In genomic region chr6:2841264-2842138, GRCh38 we compare ENCODE assay signal across 8 cellular contexts. TPM values are rescaled to one million over a fixed set of nuclear protein-coding genes. Genes with fewer than 3 reads are reported as not detected.
DNase-seq lines count a peak whose midpoint lies in the region; ATAC-seq and TF ChIP-seq lines count a peak whose summit lies in the region.

SERPINB1 (minus strand) TSS chr6:2841863; CDS start chr6:2840586, 1,277 bp downstream.

- no TSS peak for BruUV-seq in HCT116 (replicated peaks; lab: Mats Ljungman, UMichigan)

- peak within 1 kb of the TSS; percentile 96 for H3K4me2 ChIP-seq in HCT116 (ENCODE audit: low read length)

- CTCF ChIA-PET in HCT116 (lab: Charles Lee): interaction anchor here (1.0 to 1.7 kb wide), 5 partner anchors 50 to 226 kb away, joined by 3 to 20 read pairs (median 4); no protein-coding TSS in a partner anchor

- peak within 1 kb of the TSS; percentile 73 for H3K9ac ChIP-seq in HCT116 (ENCODE audit: low read length)

- H3K36me3 ChIP-seq in HCT116 (ENCODE audit: control insufficient read depth in 1 of 2, insufficient read depth in 2 of 2, low read length in 2 of 2): peaks cover 4 to 5% of the 10 kb centered on the region in 2 experiments; a peak in 2 of 4 replicates
- no peaks in the 10 kb centered on the region for H3K36me3 ChIP-seq in uterus

- no peaks in the 10 kb centered on the region for H3K9me2 ChIP-seq in HCT116 (ENCODE audit: insufficient read depth)

- RAD21 ChIA-PET in HCT116 (lab: Charles Lee; ENCODE audit: low non-redundant PET in 1 of 2, low total read pairs in 2 of 2, uncharacterized antibody in 2 of 2, unreplicated experiment in 2 of 2): interaction anchor here (0.8 to 1.2 kb wide), 2 partner anchors 50 to 70 kb away, joined by 3 to 6 read pairs; no protein-coding TSS in a partner anchor

- TF ChIP-seq POLR2A in HCT116 (IDR thresholded peaks at IDR 0.05; ENCODE audit: borderline replicate concordance, extremely low read depth, insufficient read depth, insufficient read length): peak; percentile 42
- peak in 1 of 2 donors; percentile 54 for TF ChIP-seq POLR2A in uterus (IDR thresholded peaks at IDR 0.05)

- H3K79me2 ChIP-seq in HCT116 (ENCODE audit: insufficient read depth, low read length): peaks cover 10% of the 10 kb centered on the region; the same call in 1 of the 2 replicates

- TF ChIP-seq RAD21 in HCT116 (IDR thresholded peaks at IDR 0.05; ENCODE audit: low read depth): no peak

- POLR2A ChIA-PET in HCT116 (lab: Charles Lee): interaction anchor here (0.6 to 2.3 kb wide), 29 partner anchors 9 to 224 kb away, joined by 3 to 22 read pairs (median 5); no protein-coding TSS in a partner anchor

- no peak for TF ChIP-seq CTCF in HCT116 (IDR thresholded peaks at IDR 0.05 in 2 of 3, conservative IDR thresholded peaks at IDR 0.05 in 1 of 3; ENCODE audit: borderline replicate concordance in 1 of 3, insufficient read depth in 1 of 3, low read depth in 2 of 3, low read length in 2 of 3)
- peak in 1 of 4 experiments; percentile 16 for TF ChIP-seq CTCF in uterus (IDR thresholded peaks at IDR 0.05)

- H3K27ac ChIP-seq in HCT116 (ENCODE audit: low read depth, low read length) (peak within 1 kb of the TSS; percentile 64), uterus (peak within 1 kb of the TSS; percentile 90)

- H3K9me3 ChIP-seq in HCT116 (ENCODE audit: control insufficient read depth in 1 of 2, insufficient read depth in 1 of 2, low read depth in 1 of 2, low read length in 2 of 2) (no peaks in the 10 kb centered on the region), uterus (no peaks in the 10 kb centered on the region)

- intact Hi-C loops in HCT116 (cut with micrococcal nuclease): loop anchor here (1.0 kb wide), 1 partner anchor 31 kb away; no protein-coding TSS in a partner anchor
- intact Hi-C loops in uterus (cut with DNase I; ENCODE audit: low total_unique reads): loop anchor here (10.0 kb wide), 1 partner anchor 93 kb away; no protein-coding TSS in a partner anchor

- H3K4me3 ChIP-seq in HCT116 (replicated peaks in 1 of 2; ENCODE audit: low read depth in 1 of 2, low read length in 2 of 2) (peak within 1 kb of the TSS; percentile 70 to 71), uterus (peak within 1 kb of the TSS; percentile 38 to 58)

- no peak within 1 kb of the TSS for H2AFZ ChIP-seq in HCT116 (ENCODE audit: low read depth, low read length, poor library complexity, severe bottlenecking)

- peak; percentile 78 for ATAC-seq in HCT116

- H4K20me1 ChIP-seq in HCT116 (ENCODE audit: insufficient read depth): no peaks in the 10 kb centered on the region

- H3K27me3 ChIP-seq in HCT116 (ENCODE audit: insufficient read depth, low read length): no peaks in the 10 kb centered on the region
- H3K27me3 ChIP-seq in uterus: no peaks in the 10 kb centered on the region

- DNase-seq in EL (peak; percentile 87), HCT116 (ENCODE audit: low read depth, low spot score) (peak; percentile 81), NCI-H146 treated with DMSO at 0.1 percent for 48 hours (lab: John Stamatoyannopoulos, UW; ENCODE audit: unreplicated experiment) (peak; percentile 67), T-helper 22 cell (ENCODE audit: low read depth) (peak; percentile 50), astrocyte of the hippocampus (ENCODE audit: low read depth, low spot score) (peak; percentile 89), hepatic stellate cell (ENCODE audit: low spot score) (peak; percentile 84), putamen (ENCODE audit: low spot score) (peak; percentile 68), uterus (peak; percentile 77 to 81)

- H3K4me1 ChIP-seq in HCT116 (ENCODE audit: control insufficient read depth in 1 of 2, insufficient read depth in 2 of 2, low read length in 2 of 2) (peaks cover 54 to 77% of the 10 kb centered on the region in 2 experiments), uterus (no peaks in the 10 kb centered on the region)

TF ChIP-seq in HCT116, 20 proteins besides CTCF, POLR2A, EP300 and RAD21:
- TF ChIP-seq POLR2AphosphoS5 (IDR thresholded peaks at IDR 0.05; ENCODE audit: low read depth, low read length): peak; percentile 97
- TF ChIP-seq ZFX (IDR thresholded peaks at IDR 0.05): peak; percentile 88
- peak; percentile 84 for TF ChIP-seq TCF7L2 (IDR thresholded peaks at IDR 0.05; ENCODE audit: borderline replicate concordance, extremely low read depth, insufficient read depth, insufficient read length)
- peak; percentile 68 for TF ChIP-seq ZBTB33 (IDR thresholded peaks at IDR 0.05; ENCODE audit: extremely low read depth, insufficient replicate concordance, low read length)
- no peak for TF ChIP-seq SRF (IDR thresholded peaks at IDR 0.05; ENCODE audit: low read depth)
- no peak for TF ChIP-seq EZH2 (IDR thresholded peaks at IDR 0.05)
- TF ChIP-seq FOSL1 (IDR thresholded peaks at IDR 0.05; ENCODE audit: low read depth): no peak

RNA-seq across cellular contexts. Expression of gene SERPINB1, which starts in this region (rescaled TPM):
- total RNA-seq in HCT116 (2021; ENCODE audit: unreplicated experiment): 73.2 TPM
- polyA plus RNA-seq in HCT116 (2012): 71.4 and 74.9 TPM in 2 replicates
- total RNA-seq in uterus: 10 to 100 TPM in 2 of 4 donors, 1 to 10 TPM in 2; 7.7 to 28.2 (median 17.2) TPM

Comparison
In these comparisons a context has a peak if more than half of its experiments do, and no peak if none do; other contexts are left out.
1. Peak in every context shown above with its lines: DNase-seq, ATAC-seq, H3K4me3 ChIP-seq and H3K27ac ChIP-seq.